In the genomic region with DNA sequence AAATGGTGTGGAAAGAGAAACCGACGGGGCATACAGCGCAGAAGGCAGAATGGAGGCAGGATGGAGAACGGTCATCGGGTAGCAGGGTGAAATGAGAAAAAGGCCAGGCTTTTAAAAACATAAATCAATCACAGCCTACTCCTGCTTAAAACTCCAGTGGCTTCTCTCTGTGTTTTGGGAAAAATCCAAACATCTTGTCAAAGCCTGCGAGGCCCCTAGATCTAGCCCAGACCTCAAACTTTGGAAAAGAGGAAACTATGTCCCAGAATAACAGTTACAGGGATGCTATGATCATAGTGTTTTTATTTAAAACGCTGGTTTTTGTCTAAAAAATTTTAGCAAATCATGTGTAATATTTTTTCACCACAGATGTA, we compare ENCODE assay signal across 13 cellular contexts. TPM values are rescaled to one million over a fixed set of nuclear protein-coding genes. Genes with fewer than 3 reads are reported as not detected.
DNase-seq lines count a peak whose midpoint lies in the region; ATAC-seq and TF ChIP-seq lines count a peak whose summit lies in the region.
"Had no signal": no experiment of that assay in that cellular context is flagged by ENCODE, and none has a peak within 500 bp of the region (broad histone marks: within the 10 kb centered on the region; RNA-seq: fewer than 3 reads in every experiment).

No MANE protein-coding gene starts in this region.

- WGBS in endodermal cell (ENCODE audit: insufficient coverage in 1 of 2, insufficient read length in 1 of 2), 2 experiments = 96 to 100% methylated on average over 4 to 7 of the region's 7 CpGs

- H3K36me3 ChIP-seq in SJSA1 = no peaks in the 10 kb centered on the region
- no peaks in the 10 kb centered on the region for H3K36me3 ChIP-seq in endodermal cell (ENCODE audit: control insufficient read depth, insufficient read depth, low read length)
- H3K36me3 ChIP-seq in mucosa of stomach (ENCODE audit: control insufficient read depth, insufficient read depth, low read length) = no peaks in the 10 kb centered on the region
- H3K36me3 ChIP-seq in thoracic aorta = no peaks in the 10 kb centered on the region

- no peaks in the 10 kb centered on the region for H3K9me3 ChIP-seq in SJSA1 (replicated peaks)
- H3K9me3 ChIP-seq in endodermal cell (ENCODE audit: control insufficient read depth, low read length) = no peaks in the 10 kb centered on the region
- H3K9me3 ChIP-seq in mucosa of stomach (ENCODE audit: control insufficient read depth, low read length) = no peaks in the 10 kb centered on the region
- H3K9me3 ChIP-seq in thoracic aorta = no peaks in the 10 kb centered on the region

- H3K4me3 ChIP-seq in SJSA1 = no peak overlapping the region
- no peak overlapping the region for H3K4me3 ChIP-seq in endodermal cell (ENCODE audit: low read length)
- no peak overlapping the region for H3K4me3 ChIP-seq in mucosa of stomach (ENCODE audit: low read length)
- H3K4me3 ChIP-seq in thoracic aorta = peak overlapping the region; percentile 13

- no peaks in the 10 kb centered on the region for H3K27me3 ChIP-seq in SJSA1 (replicated peaks)
- no peaks in the 10 kb centered on the region for H3K27me3 ChIP-seq in endodermal cell (ENCODE audit: control insufficient read depth, insufficient read depth, low read length, poor library complexity, severe bottlenecking)
- no peaks in the 10 kb centered on the region for H3K27me3 ChIP-seq in mucosa of stomach (ENCODE audit: control insufficient read depth, insufficient read depth, low read length)
- H3K27me3 ChIP-seq in thoracic aorta (replicated peaks; ENCODE audit: insufficient read depth) = no peaks in the 10 kb centered on the region

- TF ChIP-seq CTCF in endodermal cell (conservative IDR thresholded peaks at IDR 0.05) (no peak), thoracic aorta (IDR thresholded peaks at IDR 0.05) (no peak)

- H3K4me1 Mint-ChIP-seq in endodermal cell = peaks cover 13% of the 10 kb centered on the region
- H3K4me1 Mint-ChIP-seq: stimulated activated naive B cell treated with anti-CD40 and anti-IgM and Interleukin-4, amounts not matched to agents 10 μg/mL and 1 μg/mL and 100 μg/mL, for 72 hours had no signal

- intact Hi-C loops in left colon (cut with DNase I, micrococcal nuclease) = no loop called here

- H3K4me1 ChIP-seq in SJSA1 (replicated peaks) (peaks cover 59% of the 10 kb centered on the region), endodermal cell (ENCODE audit: control insufficient read depth, insufficient read depth, low read length) (peaks cover 2% of the 10 kb centered on the region), mucosa of stomach (ENCODE audit: control insufficient read depth, insufficient read depth, low read length) (peaks cover 47% of the 10 kb centered on the region), thoracic aorta (ENCODE audit: control insufficient read depth in 1 of 2, low read depth in 2 of 2) (peaks cover 60 to 100% of the 10 kb centered on the region in 2 donors)

- no peak overlapping the region for H3K9ac ChIP-seq in endodermal cell (ENCODE audit: extremely low read depth, low read length, poor library complexity, severe bottlenecking)
- H3K9ac ChIP-seq in mucosa of stomach (ENCODE audit: low read length) = peak overlapping the region; percentile 3

- H3K36me3 Mint-ChIP-seq in endodermal cell (ENCODE audit: low read depth) = no peaks in the 10 kb centered on the region
- H3K36me3 Mint-ChIP-seq: stimulated activated naive B cell treated with anti-CD40 and anti-IgM and Interleukin-4, amounts not matched to agents 10 μg/mL and 1 μg/mL and 100 μg/mL, for 72 hours had no signal

- H3K27me3 Mint-ChIP-seq in endodermal cell (ENCODE audit: insufficient read depth) = peaks cover 4% of the 10 kb centered on the region

- DNase-seq in SJSA1 (ENCODE audit: low read depth in 1 of 2, low spot score in 2 of 2) = no peak
- DNase-seq in endodermal cell = no peak
- DNase-seq in thoracic aorta (ENCODE audit: low spot score) = no peak
- no peak for DNase-seq in UCSD-AML1 (lab: John Stamatoyannopoulos, UW; ENCODE audit: unreplicated experiment)
- no peak for DNase-seq in NCI-H446 treated with DMSO at 0.1 percent for 48 hours (lab: John Stamatoyannopoulos, UW)
- DNase-seq in NCI-H446 (lab: John Stamatoyannopoulos, UW) = no peak
- no peak for DNase-seq in left colon
- DNase-seq: activated CD4-positive, alpha-beta T cell treated with anti-CD3 and anti-CD28 coated beads for 4 hours; central memory CD4-positive, alpha-beta T cell; stimulated activated CD4-positive, alpha-beta T cell treated with anti-CD3 and anti-CD28 coated beads, Interleukin-4, amount 100 ng/mL, for 1 hour; stimulated activated naive B cell treated with anti-CD40 and anti-IgM and Interleukin-4, amounts not matched to agents 10 μg/mL and 1 μg/mL and 100 μg/mL, for 72 hours had no signal

- no peak overlapping the region for H3K27ac Mint-ChIP-seq in endodermal cell
- H3K27ac Mint-ChIP-seq: activated T-helper 1 cell treated with anti-CD3 and anti-CD28 coated beads, Interleukin-12 subunit alpha, Interleukin-12 subunit beta, Interleukin-2, Interleukin-4 antibody, amounts not matched to agents 30 ng/mL and 10 ng/mL and 1 ng/mL, durations not matched to agents 14 hours and 24 hours and 36 hours; stimulated activated naive B cell treated with anti-CD40 and anti-IgM and Interleukin-4, amounts not matched to agents 10 μg/mL and 1 μg/mL and 100 μg/mL, for 72 hours had no signal

- H3K9me3 Mint-ChIP-seq in endodermal cell = no peaks in the 10 kb centered on the region
- H3K9me3 Mint-ChIP-seq: activated T-helper 1 cell treated with anti-CD3 and anti-CD28 coated beads, Interleukin-12 subunit alpha, Interleukin-12 subunit beta, Interleukin-2, Interleukin-4 antibody, amounts not matched to agents 30 ng/mL and 10 ng/mL and 1 ng/mL, durations not matched to agents 14 hours and 24 hours and 36 hours; stimulated activated naive B cell treated with anti-CD40 and anti-IgM and Interleukin-4, amounts not matched to agents 10 μg/mL and 1 μg/mL and 100 μg/mL, for 72 hours had no signal

- H3K4me3 Mint-ChIP-seq in endodermal cell = no peak overlapping the region
- H3K4me3 Mint-ChIP-seq: activated T-helper 1 cell treated with anti-CD3 and anti-CD28 coated beads, Interleukin-12 subunit alpha, Interleukin-12 subunit beta, Interleukin-2, Interleukin-4 antibody, amounts not matched to agents 30 ng/mL and 10 ng/mL and 1 ng/mL, durations not matched to agents 14 hours and 24 hours and 36 hours; stimulated activated naive B cell treated with anti-CD40 and anti-IgM and Interleukin-4, amounts not matched to agents 10 μg/mL and 1 μg/mL and 100 μg/mL, for 72 hours had no signal

- ATAC-seq in thoracic aorta (ENCODE audit: insufficient number of reproducible peaks, low FRiP score, low read depth) = no peak
- ATAC-seq in left colon = no peak
- ATAC-seq: stimulated activated naive B cell treated with anti-CD40 and anti-IgM and Interleukin-4, amounts not matched to agents 10 μg/mL and 1 μg/mL and 100 μg/mL, for 72 hours had no signal

- H3K27ac ChIP-seq in SJSA1 (peak overlapping the region; percentile 87), endodermal cell (ENCODE audit: low read depth, low read length) (peak overlapping the region; percentile 36), thoracic aorta (peak overlapping the region; percentile 96 to 97)

RNA-seq across cellular contexts. Expression of gene PPP1R3C, which starts 41.1 kb away (rescaled TPM):
- total RNA-seq in SJSA1 (2014; rRNA removed; shearing (Covaris generic)) = 7.8 and 13.4 TPM in 2 replicates
- total RNA-seq in endodermal cell = under 1 TPM; 0.51 to 0.91 TPM
- 1.0 TPM for polyA plus RNA-seq in endodermal cell (2013, experiment 1 of 2)
- 0.95 TPM for polyA plus RNA-seq in endodermal cell (2013, experiment 2 of 2)
- 100 to 1,000 TPM in 1 of 2 donors, 10 to 100 TPM in 1; 89.1 to 241 TPM for total RNA-seq in thoracic aorta
- 1 to 10 TPM in 1 of 2 donors, under 1 TPM in 1; 0.64 to 8.4 TPM for total RNA-seq in left colon
- total RNA-seq: activated T-helper 1 cell treated with anti-CD3 and anti-CD28 coated beads, Interleukin-12 subunit alpha, Interleukin-12 subunit beta, Interleukin-2, Interleukin-4 antibody, amounts not matched to agents 30 ng/mL and 10 ng/mL and 1 ng/mL, durations not matched to agents 14 hours and 24 hours and 36 hours had no signal

Comparison
In these comparisons a context has a peak if more than half of its experiments do, and no peak if none do; other contexts are left out.
1. H3K27ac ChIP-seq: peak in every context shown above with its lines; median percentile 96 in thoracic aorta; 87 in SJSA1; 36 in endodermal cell.